Comparison of ENCODE assay signal across 33 cellular contexts in the genomic region with DNA sequence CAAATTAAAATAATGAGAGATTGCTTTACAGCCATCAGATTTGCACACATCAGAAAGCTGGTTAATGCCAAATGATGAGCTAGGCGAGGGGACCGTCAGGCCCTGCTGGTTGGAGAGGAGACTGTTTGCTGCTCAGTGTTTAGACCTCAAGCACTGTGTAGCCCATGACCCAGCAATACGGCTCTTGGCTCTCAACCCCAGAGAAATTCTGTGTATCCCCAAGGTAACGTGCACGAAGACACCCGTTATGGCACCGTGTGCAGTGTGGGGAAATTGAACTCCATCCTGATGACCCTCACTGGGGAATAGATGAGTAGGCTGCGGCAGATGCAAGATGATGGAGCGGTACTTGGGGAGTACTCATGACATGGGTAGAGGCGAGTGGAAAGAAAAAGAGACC.
"Had no signal": no experiment of that assay in that cellular context is flagged by ENCODE, and none has a peak within 500 bp of the region (broad histone marks: within the 10 kb centered on the region; RNA-seq: fewer than 3 reads in every experiment).

No MANE protein-coding gene starts in this region.

- FAIRE-seq: astrocyte, bronchial epithelial cell had no signal

- H3K36me3 Mint-ChIP-seq: activated naive CD8-positive, alpha-beta T cell treated with anti-CD3 and anti-CD28 coated beads, Interleukin-2, amount 10 ng/mL, durations not matched to agents 7 days and 5 days had no signal

- DNase-seq: activated B cell treated with CpG ODN at 0.5 μM for 24 hours; activated CD4-positive, alpha-beta T cell treated with anti-CD3 and anti-CD28 coated beads for 48 hours; activated CD4-positive, alpha-beta T cell treated with anti-CD3 and anti-CD28 coated beads, Interleukin-2, amount 50 U/mL, for 1 hour; activated CD4-positive, alpha-beta T cell treated with anti-CD3 and anti-CD28 coated beads, Interleukin-2, amount 50 U/mL, for 48 hours; activated CD8-positive, alpha-beta memory T cell treated with anti-CD3 and anti-CD28 coated beads for 24 hours; activated CD8-positive, alpha-beta T cell treated with anti-CD3 and anti-CD28 coated beads for 36 hours; activated effector memory CD4-positive, alpha-beta T cell treated with Interleukin-2 at 50 U/mL for 16 hours; activated gamma-delta T cell treated with Interleukin-2 at 50 U/mL for 16 hours; activated naive CD4-positive, alpha-beta T cell treated with Interleukin-2 at 50 U/mL for 16 hours; activated naive CD8-positive, alpha-beta T cell treated with anti-CD3 and anti-CD28 coated beads, Interleukin-2, amount 10 ng/mL, durations not matched to agents 7 days and 5 days; activated T-cell treated with anti-CD3 and anti-CD28 coated beads, Interleukin-2, amount 50 U/mL, for 4 hours; amniotic stem cell; anterior cingulate cortex; brain microvascular endothelial cell; dorsolateral prefrontal cortex; effector memory CD4-positive, alpha-beta T cell; endodermal cell; erythroblast; foreskin melanocyte; T-helper 1 cell; T-helper 17 cell; T1000; WERI-Rb-1 had no signal

- H3K27ac Mint-ChIP-seq: activated B cell treated with CpG ODN at 0.5 μM for 24 hours; activated CD8-positive, alpha-beta T cell treated with anti-CD3 and anti-CD28 coated beads for 36 hours; activated naive CD4-positive, alpha-beta T cell treated with anti-CD3 and anti-CD28 coated beads, Interleukin-2, amount 50 U/mL, for 24 hours; activated naive CD8-positive, alpha-beta T cell treated with anti-CD3 and anti-CD28 coated beads, Interleukin-2, amount 10 ng/mL, durations not matched to agents 7 days and 5 days; activated T-helper 17 cell treated with anti-CD3 and anti-CD28 coated beads, Interleukin-2, amount 50 U/mL, for 72 hours; dendritic cell treated with granulocyte-macrophage colony-stimulating factor and Interleukin-4, amounts not matched to agents 40 ng/mL and 50 ng/mL, for 4 days; endodermal cell; T-helper 17 cell; T-helper 2 cell treated with Interferon-gamma antibody and Interleukin-4, amounts not matched to agents 5 μg/mL and 100 μg/mL, for 36 hours had no signal

- ATAC-seq: activated T-cell treated with anti-CD3 and anti-CD28 coated beads, Interleukin-2, amount 50 U/mL, for 4 hours; gastroesophageal sphincter had no signal

- H3K27me3 Mint-ChIP-seq: activated B cell treated with CpG ODN at 0.5 μM for 24 hours; activated CD8-positive, alpha-beta T cell treated with anti-CD3 and anti-CD28 coated beads for 36 hours; activated naive CD4-positive, alpha-beta T cell treated with anti-CD3 and anti-CD28 coated beads, Interleukin-2, amount 50 U/mL, for 24 hours; activated naive CD8-positive, alpha-beta T cell treated with anti-CD3 and anti-CD28 coated beads, Interleukin-2, amount 10 ng/mL, durations not matched to agents 7 days and 5 days; activated T-helper 17 cell treated with anti-CD3 and anti-CD28 coated beads, Interleukin-2, amount 50 U/mL, for 72 hours; central memory CD8-positive, alpha-beta T cell; dendritic cell treated with granulocyte-macrophage colony-stimulating factor and Interleukin-4, amounts not matched to agents 40 ng/mL and 50 ng/mL, for 4 days; T-helper 17 cell had no signal

- H3K27ac ChIP-seq: brain microvascular endothelial cell, coronary artery, dorsolateral prefrontal cortex, esophagus muscularis mucosa, gastroesophageal sphincter, WERI-Rb-1 had no signal

- H3K4me1 ChIP-seq: esophagus muscularis mucosa, gastroesophageal sphincter had no signal

- H3K9me3 Mint-ChIP-seq: activated naive CD4-positive, alpha-beta T cell treated with anti-CD3 and anti-CD28 coated beads, Interleukin-2, amount 50 U/mL, for 24 hours; activated naive CD8-positive, alpha-beta T cell treated with anti-CD3 and anti-CD28 coated beads, Interleukin-2, amount 10 ng/mL, durations not matched to agents 7 days and 5 days; activated T-cell treated with anti-CD3 and anti-CD28 coated beads, Interleukin-2, amount 50 U/mL, for 4 hours; activated T-helper 17 cell treated with anti-CD3 and anti-CD28 coated beads, Interleukin-2, amount 50 U/mL, for 72 hours; central memory CD8-positive, alpha-beta T cell; dendritic cell treated with granulocyte-macrophage colony-stimulating factor and Interleukin-4, amounts not matched to agents 40 ng/mL and 50 ng/mL, for 4 days; T-helper 2 cell treated with Interferon-gamma antibody and Interleukin-4, amounts not matched to agents 5 μg/mL and 100 μg/mL, for 36 hours had no signal

- H3K4me3 ChIP-seq: coronary artery, dorsolateral prefrontal cortex, esophagus muscularis mucosa, gastroesophageal sphincter had no signal

- H3K4me3 Mint-ChIP-seq: activated B cell treated with CpG ODN at 0.5 μM for 24 hours; activated CD8-positive, alpha-beta T cell treated with anti-CD3 and anti-CD28 coated beads for 36 hours; activated naive CD4-positive, alpha-beta T cell treated with anti-CD3 and anti-CD28 coated beads, Interleukin-2, amount 50 U/mL, for 24 hours; activated naive CD8-positive, alpha-beta T cell treated with anti-CD3 and anti-CD28 coated beads, Interleukin-2, amount 10 ng/mL, durations not matched to agents 7 days and 5 days; activated T-cell treated with anti-CD3 and anti-CD28 coated beads, Interleukin-2, amount 50 U/mL, for 4 hours; activated T-helper 17 cell treated with anti-CD3 and anti-CD28 coated beads, Interleukin-2, amount 50 U/mL, for 72 hours; central memory CD8-positive, alpha-beta T cell; dendritic cell treated with granulocyte-macrophage colony-stimulating factor and Interleukin-4, amounts not matched to agents 40 ng/mL and 50 ng/mL, for 4 days; endodermal cell; T-helper 17 cell; T-helper 2 cell treated with Interferon-gamma antibody and Interleukin-4, amounts not matched to agents 5 μg/mL and 100 μg/mL, for 36 hours had no signal

- H3K27me3 ChIP-seq: brain microvascular endothelial cell, dorsolateral prefrontal cortex, esophagus muscularis mucosa, gastroesophageal sphincter had no signal

- H3K4me1 Mint-ChIP-seq: activated B cell treated with CpG ODN at 0.5 μM for 24 hours; activated naive CD4-positive, alpha-beta T cell treated with anti-CD3 and anti-CD28 coated beads, Interleukin-2, amount 50 U/mL, for 24 hours; central memory CD8-positive, alpha-beta T cell; endodermal cell had no signal

- H3K36me3 ChIP-seq: WERI-Rb-1 had no signal
